ENCODE assay signal across 1 cellular context in the genomic region with DNA sequence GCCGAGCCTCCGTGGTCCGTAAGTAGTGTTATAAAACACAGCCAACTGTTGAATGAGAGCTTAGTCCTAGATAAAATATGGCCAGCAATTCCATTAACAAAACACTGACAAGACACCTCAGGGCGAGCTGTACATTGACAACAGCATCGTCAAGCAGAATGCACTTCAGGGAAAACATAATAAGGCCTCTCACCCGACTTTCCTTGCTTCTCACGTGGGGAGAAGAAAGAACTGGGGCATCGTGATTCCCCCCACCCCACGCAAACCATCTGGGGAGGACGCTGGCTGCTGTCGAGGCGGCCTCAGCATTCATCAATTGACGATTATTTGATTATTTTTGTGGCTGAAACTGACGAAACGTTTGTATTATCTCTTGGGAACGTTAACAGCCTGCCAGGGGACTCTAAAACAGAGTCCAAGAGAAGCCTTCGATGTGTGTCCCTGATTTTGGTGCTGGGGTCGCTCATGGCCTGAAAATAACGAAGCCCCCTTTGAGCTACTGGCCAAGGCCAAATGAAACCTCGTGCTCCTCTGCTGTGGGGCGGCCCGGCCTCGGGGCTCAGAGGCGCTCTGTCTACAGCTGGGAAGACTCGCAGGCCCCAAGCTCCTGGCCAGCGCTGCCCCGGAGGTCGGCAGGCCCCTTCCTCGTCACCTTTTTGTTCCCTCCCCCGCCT.
A peak's percentile ranks its signal among the peaks of the same experiment; 100 is the strongest.
TF ChIP-seq lines count a peak whose summit lies in the region.

No MANE protein-coding gene starts in this region.

TF ChIP-seq in WTC11, 78 proteins besides CTCF, POLR2A, EP300 and RAD21 (continued from another document):
- TF ChIP-seq ARID4B (CRISPR knock-in tag; IDR thresholded peaks at IDR 0.05; ENCODE audit: borderline replicate concordance), result no peak
- TF ChIP-seq, protein P1, sequence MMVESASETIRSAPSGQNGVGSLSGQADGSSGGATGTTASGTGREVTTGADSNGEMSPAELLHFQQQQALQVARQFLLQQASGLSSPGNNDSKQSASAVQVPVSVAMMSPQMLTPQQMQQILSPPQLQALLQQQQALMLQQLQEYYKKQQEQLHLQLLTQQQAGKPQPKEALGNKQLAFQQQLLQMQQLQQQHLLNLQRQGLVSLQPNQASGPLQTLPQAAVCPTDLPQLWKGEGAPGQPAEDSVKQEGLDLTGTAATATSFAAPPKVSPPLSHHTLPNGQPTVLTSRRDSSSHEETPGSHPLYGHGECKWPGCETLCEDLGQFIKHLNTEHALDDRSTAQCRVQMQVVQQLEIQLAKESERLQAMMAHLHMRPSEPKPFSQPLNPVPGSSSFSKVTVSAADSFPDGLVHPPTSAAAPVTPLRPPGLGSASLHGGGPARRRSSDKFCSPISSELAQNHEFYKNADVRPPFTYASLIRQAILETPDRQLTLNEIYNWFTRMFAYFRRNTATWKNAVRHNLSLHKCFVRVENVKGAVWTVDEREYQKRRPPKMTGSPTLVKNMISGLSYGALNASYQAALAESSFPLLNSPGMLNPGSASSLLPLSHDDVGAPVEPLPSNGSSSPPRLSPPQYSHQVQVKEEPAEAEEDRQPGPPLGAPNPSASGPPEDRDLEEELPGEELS (CRISPR knock-in tag; IDR thresholded peaks at IDR 0.05), result no peak
- no peak for TF ChIP-seq TEAD1 (CRISPR knock-in tag; IDR thresholded peaks at IDR 0.05)
- TF ChIP-seq, protein P2, sequence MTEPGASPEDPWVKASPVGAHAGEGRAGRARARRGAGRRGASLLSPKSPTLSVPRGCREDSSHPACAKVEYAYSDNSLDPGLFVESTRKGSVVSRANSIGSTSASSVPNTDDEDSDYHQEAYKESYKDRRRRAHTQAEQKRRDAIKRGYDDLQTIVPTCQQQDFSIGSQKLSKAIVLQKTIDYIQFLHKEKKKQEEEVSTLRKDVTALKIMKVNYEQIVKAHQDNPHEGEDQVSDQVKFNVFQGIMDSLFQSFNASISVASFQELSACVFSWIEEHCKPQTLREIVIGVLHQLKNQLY (CRISPR knock-in tag; IDR thresholded peaks at IDR 0.05), result no peak
- TF ChIP-seq ZBTB21 (CRISPR knock-in tag; IDR thresholded peaks at IDR 0.05; ENCODE audit: borderline replicate concordance), result no peak
- TF ChIP-seq, protein P3, sequence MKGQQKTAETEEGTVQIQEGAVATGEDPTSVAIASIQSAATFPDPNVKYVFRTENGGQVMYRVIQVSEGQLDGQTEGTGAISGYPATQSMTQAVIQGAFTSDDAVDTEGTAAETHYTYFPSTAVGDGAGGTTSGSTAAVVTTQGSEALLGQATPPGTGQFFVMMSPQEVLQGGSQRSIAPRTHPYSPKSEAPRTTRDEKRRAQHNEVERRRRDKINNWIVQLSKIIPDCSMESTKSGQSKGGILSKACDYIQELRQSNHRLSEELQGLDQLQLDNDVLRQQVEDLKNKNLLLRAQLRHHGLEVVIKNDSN (CRISPR knock-in tag; IDR thresholded peaks at IDR 0.05), result 0 out of 2 replicates have a peak, but pooled peaks have one; percentile 27
- TF ChIP-seq, protein P4, sequence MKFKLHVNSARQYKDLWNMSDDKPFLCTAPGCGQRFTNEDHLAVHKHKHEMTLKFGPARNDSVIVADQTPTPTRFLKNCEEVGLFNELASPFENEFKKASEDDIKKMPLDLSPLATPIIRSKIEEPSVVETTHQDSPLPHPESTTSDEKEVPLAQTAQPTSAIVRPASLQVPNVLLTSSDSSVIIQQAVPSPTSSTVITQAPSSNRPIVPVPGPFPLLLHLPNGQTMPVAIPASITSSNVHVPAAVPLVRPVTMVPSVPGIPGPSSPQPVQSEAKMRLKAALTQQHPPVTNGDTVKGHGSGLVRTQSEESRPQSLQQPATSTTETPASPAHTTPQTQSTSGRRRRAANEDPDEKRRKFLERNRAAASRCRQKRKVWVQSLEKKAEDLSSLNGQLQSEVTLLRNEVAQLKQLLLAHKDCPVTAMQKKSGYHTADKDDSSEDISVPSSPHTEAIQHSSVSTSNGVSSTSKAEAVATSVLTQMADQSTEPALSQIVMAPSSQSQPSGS (CRISPR knock-in tag; IDR thresholded peaks at IDR 0.05; ENCODE audit: borderline replicate concordance, low read depth), result no peak
